ENCODE assay signal across 8 cellular contexts in genomic region chr10:4656576-4657194, GRCh38.
DNase-seq lines count a peak whose midpoint lies in the region; ATAC-seq and TF ChIP-seq lines count a peak whose summit lies in the region.

No MANE protein-coding gene starts in this region.

- peaks cover 2% of the 10 kb centered on the region for H3K79me2 ChIP-seq in osteoblast (ENCODE audit: insufficient read depth, low read length)

- peak overlapping the region; percentile 3 for H3K4me2 ChIP-seq in osteoblast (ENCODE audit: insufficient read depth, low read length)

- H4K20me1 ChIP-seq in osteoblast (ENCODE audit: insufficient read depth, low read length): no peaks in the 10 kb centered on the region

- no peaks in the 10 kb centered on the region for H3K4me1 ChIP-seq in osteoblast (ENCODE audit: insufficient read depth, low read length)

- H3K27me3 ChIP-seq in osteoblast (ENCODE audit: insufficient read depth, low read length): no peaks in the 10 kb centered on the region

- peak; percentile 58 for DNase-seq in AG20443 (ENCODE audit: low spot score)
- DNase-seq in GM19238 (ENCODE audit: insufficient read length, low spot score): peak; percentile 8
- DNase-seq in NCI-H446 (lab: John Stamatoyannopoulos, UW): peak; percentile 41 to 77
- peak; percentile 35 for DNase-seq in activated CD8-positive, alpha-beta memory T cell treated with anti-CD3 and anti-CD28 coated beads, Interleukin-2, amount 50 U/mL, for 4 hours
- peak; percentile 83 for DNase-seq in fibroblast of pulmonary artery (ENCODE audit: low read depth)
- DNase-seq in osteoblast (ENCODE audit: insufficient read length, low spot score, missing footprints): no peak

- H3K36me3 ChIP-seq in osteoblast (ENCODE audit: insufficient read depth, low read length): no peaks in the 10 kb centered on the region

- H2AFZ ChIP-seq in osteoblast (ENCODE audit: low read length): no peak overlapping the region

- H3K4me3 ChIP-seq in fibroblast of pulmonary artery (replicated peaks; ENCODE audit: low read depth, low read length) (no peak overlapping the region), osteoblast (ENCODE audit: insufficient read depth, low read length) (no peak overlapping the region)

- H3K27ac ChIP-seq in osteoblast (ENCODE audit: low read depth, low read length): peak overlapping the region; percentile 0

- TF ChIP-seq CTCF in fibroblast of pulmonary artery (IDR thresholded peaks at IDR 0.05; ENCODE audit: low read length, missing control alignments) (peak; percentile 92), osteoblast (IDR thresholded peaks at IDR 0.05; ENCODE audit: extremely low read depth, low read depth, low read length) (peak; percentile 89)

- ATAC-seq in GM19324 (IDR thresholded peaks at IDR 0.05; ENCODE audit: low FRiP score, unreplicated experiment): no peak
- no peak for ATAC-seq in HG03520 (IDR thresholded peaks at IDR 0.05; ENCODE audit: unreplicated experiment)

- no peaks in the 10 kb centered on the region for H3K9me3 ChIP-seq in osteoblast (ENCODE audit: low read depth, low read length)
